ENCODE assay signal across 1 cellular context in the genomic region with DNA sequence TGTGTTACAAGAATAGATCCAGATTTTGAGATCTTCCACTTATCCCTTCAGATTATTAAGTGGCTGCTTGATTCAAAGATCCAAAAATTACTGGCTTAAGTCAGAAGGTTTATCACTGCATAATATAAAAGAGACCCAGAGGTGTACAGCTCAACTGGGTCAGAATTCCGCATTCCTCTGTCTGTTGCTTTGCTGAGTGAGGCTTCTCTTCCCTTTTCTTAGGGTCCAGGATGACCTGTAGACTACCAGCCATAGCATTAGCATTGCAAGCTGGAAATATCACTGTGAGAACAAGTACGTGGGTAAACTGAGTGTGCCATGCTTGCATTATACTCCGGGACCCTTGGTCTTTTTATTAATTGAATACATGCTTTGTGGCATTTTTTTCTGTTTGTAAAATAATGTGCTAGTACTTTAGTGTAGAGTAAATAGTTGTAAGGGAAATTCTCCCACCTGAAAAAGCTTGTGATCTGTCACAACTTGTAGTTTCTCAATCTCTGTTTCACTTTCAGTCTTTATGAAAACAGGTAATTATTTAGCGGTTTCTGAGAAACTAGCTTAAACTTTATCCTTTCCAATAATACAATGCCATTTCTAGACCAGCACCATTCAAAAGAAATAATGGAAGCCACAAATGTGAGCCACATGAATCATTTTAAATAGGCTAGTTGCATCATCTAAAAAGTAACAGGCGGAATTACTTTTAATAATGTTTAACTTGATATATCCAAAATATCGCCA.
TF ChIP-seq lines count a peak whose summit lies in the region.

No MANE protein-coding gene starts in this region.

TF ChIP-seq in WTC11, 78 proteins besides CTCF, POLR2A, EP300 and RAD21 (continued from another document):
- TF ChIP-seq, protein P1, sequence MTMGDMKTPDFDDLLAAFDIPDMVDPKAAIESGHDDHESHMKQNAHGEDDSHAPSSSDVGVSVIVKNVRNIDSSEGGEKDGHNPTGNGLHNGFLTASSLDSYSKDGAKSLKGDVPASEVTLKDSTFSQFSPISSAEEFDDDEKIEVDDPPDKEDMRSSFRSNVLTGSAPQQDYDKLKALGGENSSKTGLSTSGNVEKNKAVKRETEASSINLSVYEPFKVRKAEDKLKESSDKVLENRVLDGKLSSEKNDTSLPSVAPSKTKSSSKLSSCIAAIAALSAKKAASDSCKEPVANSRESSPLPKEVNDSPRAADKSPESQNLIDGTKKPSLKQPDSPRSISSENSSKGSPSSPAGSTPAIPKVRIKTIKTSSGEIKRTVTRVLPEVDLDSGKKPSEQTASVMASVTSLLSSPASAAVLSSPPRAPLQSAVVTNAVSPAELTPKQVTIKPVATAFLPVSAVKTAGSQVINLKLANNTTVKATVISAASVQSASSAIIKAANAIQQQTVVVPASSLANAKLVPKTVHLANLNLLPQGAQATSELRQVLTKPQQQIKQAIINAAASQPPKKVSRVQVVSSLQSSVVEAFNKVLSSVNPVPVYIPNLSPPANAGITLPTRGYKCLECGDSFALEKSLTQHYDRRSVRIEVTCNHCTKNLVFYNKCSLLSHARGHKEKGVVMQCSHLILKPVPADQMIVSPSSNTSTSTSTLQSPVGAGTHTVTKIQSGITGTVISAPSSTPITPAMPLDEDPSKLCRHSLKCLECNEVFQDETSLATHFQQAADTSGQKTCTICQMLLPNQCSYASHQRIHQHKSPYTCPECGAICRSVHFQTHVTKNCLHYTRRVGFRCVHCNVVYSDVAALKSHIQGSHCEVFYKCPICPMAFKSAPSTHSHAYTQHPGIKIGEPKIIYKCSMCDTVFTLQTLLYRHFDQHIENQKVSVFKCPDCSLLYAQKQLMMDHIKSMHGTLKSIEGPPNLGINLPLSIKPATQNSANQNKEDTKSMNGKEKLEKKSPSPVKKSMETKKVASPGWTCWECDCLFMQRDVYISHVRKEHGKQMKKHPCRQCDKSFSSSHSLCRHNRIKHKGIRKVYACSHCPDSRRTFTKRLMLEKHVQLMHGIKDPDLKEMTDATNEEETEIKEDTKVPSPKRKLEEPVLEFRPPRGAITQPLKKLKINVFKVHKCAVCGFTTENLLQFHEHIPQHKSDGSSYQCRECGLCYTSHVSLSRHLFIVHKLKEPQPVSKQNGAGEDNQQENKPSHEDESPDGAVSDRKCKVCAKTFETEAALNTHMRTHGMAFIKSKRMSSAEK (CRISPR knock-in tag; IDR thresholded peaks at IDR 0.05; ENCODE audit: borderline replicate concordance) = no peak
- TF ChIP-seq, protein P2, sequence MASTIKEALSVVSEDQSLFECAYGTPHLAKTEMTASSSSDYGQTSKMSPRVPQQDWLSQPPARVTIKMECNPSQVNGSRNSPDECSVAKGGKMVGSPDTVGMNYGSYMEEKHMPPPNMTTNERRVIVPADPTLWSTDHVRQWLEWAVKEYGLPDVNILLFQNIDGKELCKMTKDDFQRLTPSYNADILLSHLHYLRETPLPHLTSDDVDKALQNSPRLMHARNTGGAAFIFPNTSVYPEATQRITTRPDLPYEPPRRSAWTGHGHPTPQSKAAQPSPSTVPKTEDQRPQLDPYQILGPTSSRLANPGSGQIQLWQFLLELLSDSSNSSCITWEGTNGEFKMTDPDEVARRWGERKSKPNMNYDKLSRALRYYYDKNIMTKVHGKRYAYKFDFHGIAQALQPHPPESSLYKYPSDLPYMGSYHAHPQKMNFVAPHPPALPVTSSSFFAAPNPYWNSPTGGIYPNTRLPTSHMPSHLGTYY (CRISPR knock-in tag; IDR thresholded peaks at IDR 0.05) = no peak
- no peak for TF ChIP-seq MXD4 (CRISPR knock-in tag; IDR thresholded peaks at IDR 0.05; ENCODE audit: borderline replicate concordance)
- TF ChIP-seq, protein P3, sequence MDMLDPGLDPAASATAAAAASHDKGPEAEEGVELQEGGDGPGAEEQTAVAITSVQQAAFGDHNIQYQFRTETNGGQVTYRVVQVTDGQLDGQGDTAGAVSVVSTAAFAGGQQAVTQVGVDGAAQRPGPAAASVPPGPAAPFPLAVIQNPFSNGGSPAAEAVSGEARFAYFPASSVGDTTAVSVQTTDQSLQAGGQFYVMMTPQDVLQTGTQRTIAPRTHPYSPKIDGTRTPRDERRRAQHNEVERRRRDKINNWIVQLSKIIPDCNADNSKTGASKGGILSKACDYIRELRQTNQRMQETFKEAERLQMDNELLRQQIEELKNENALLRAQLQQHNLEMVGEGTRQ (CRISPR knock-in tag; IDR thresholded peaks at IDR 0.05) = no peak
TF ChIP-seq in WTC11: peak in this region for 0.
